In the genomic region with DNA sequence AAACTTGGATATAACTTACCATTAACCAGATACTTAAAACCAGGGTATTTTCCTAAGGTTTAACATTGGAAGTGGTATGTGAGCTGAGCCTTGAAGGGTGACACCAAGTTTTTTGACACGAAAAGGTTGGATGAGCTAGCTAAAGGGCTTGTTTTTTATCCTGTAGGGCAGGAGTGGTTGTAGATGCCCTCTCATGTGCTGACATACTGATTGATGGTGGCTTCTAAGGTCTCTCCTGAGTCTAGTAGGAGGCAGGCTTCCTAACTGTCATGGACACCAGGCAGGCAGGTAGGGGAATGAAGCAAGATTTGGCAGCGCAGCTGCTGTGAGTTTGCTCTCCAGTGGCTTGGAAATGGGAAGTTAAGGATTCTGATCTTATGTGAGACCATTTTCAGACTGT, we compare ENCODE assay signal across 19 cellular contexts.
DNase-seq lines count a peak whose midpoint lies in the region; ATAC-seq, FAIRE-seq and TF ChIP-seq lines count a peak whose summit lies in the region.
"Had no signal": no experiment of that assay in that cellular context is flagged by ENCODE, and none has a peak within 500 bp of the region (broad histone marks: within the 10 kb centered on the region; RNA-seq: fewer than 3 reads in every experiment).

No MANE protein-coding gene starts in this region.

- H3K36me3 ChIP-seq in HEK293 (ENCODE audit: control insufficient read depth in 2 of 2, insufficient read depth in 1 of 2, low read length in 2 of 2) = no peaks in the 10 kb centered on the region
- no peaks in the 10 kb centered on the region for H3K36me3 ChIP-seq in KMS-11 (ENCODE audit: insufficient read depth)
- no peaks in the 10 kb centered on the region for H3K36me3 ChIP-seq in K562 (ENCODE audit: control insufficient read depth, insufficient read depth, low read length)
- no peaks in the 10 kb centered on the region for H3K36me3 ChIP-seq in neutrophil
- H3K36me3 ChIP-seq in A673 (ENCODE audit: insufficient read depth, low read length, poor library complexity, severe bottlenecking) = no peaks in the 10 kb centered on the region
- H3K36me3 ChIP-seq: SJCRH30 had no signal

- H3K4me2 ChIP-seq in KMS-11 (peak overlapping the region; percentile 19; the same call in 1 of the 2 replicates), K562 (ENCODE audit: insufficient read depth, low read length) (no peak overlapping the region)
- H3K4me2 ChIP-seq: GM23338 had no signal

- no peak for FAIRE-seq in K562 (lab: Jason Lieb, UNC)
- FAIRE-seq: D721Med, GM12891, HTR-8/SVneo had no signal

- ATAC-seq in K562 (no peak), GM18520 (IDR thresholded peaks at IDR 0.05; ENCODE audit: unreplicated experiment) (no peak)

- H3K9me1 ChIP-seq in K562 (ENCODE audit: control insufficient read depth, insufficient read depth, low read length) = no peaks in the 10 kb centered on the region

- CTCF ChIA-PET in HEK293 (lab: Yijun Ruan, JAX) = no interaction called here
- CTCF ChIA-PET in K562 (lab: Yijun Ruan, JAX; ENCODE audit: low intra/inter-chr PET ratio) = no interaction called here
- CTCF ChIA-PET in A673 (lab: Charles Lee) = no interaction called here

- 57% methylated on average over 2 of the region's 2 CpGs for whole genome bisulfite sequencing in K562 (ENCODE audit: insufficient coverage, low coverage, missing lambda C conversion rate)

- H3K27ac ChIP-seq in HEK293 (ENCODE audit: extremely low read depth, low read depth, low read length) (no peak overlapping the region), KMS-11 (no peak overlapping the region; the same call in 1 of the 2 replicates), K562 (ENCODE audit: extremely low read depth, low read depth, low read length) (no peak overlapping the region), neutrophil (peak overlapping the region; percentile 63), A673 (ENCODE audit: low read depth, low read length, poor library complexity, severe bottlenecking) (no peak overlapping the region)
- H3K27ac ChIP-seq: SJCRH30 had no signal

- H2AFZ ChIP-seq in KMS-11 (ENCODE audit: low read depth) (no peak overlapping the region), K562 (ENCODE audit: low read depth, low read length) (no peak overlapping the region)
- H2AFZ ChIP-seq: GM23338 had no signal

- H4K20me1 ChIP-seq in KMS-11 (ENCODE audit: insufficient read depth) (peaks cover 69% of the 10 kb centered on the region), K562 (replicated peaks; ENCODE audit: control insufficient read depth, insufficient read depth, low read length) (no peaks in the 10 kb centered on the region; the same call in 1 of the 2 replicates)

- in situ Hi-C loops in K562 (cut with MboI) = no loop called here

- BruUV-seq in K562 (replicated peaks; lab: Mats Ljungman, UMichigan) = no TSS peak
- BruUV-seq in A673 (replicated peaks; lab: Mats Ljungman, UMichigan) = no TSS peak

- intact Hi-C loops in K562 (cut with micrococcal nuclease) (no loop called here), A673 (cut with micrococcal nuclease; ENCODE audit: unreplicated experiment) (no loop called here)

- H3K9me3 ChIP-seq in HEK293 (ENCODE audit: control insufficient read depth, insufficient read depth, low read depth, low read length) = no peaks in the 10 kb centered on the region
- H3K9me3 ChIP-seq in K562 (replicated peaks; ENCODE audit: control insufficient read depth, insufficient read depth, low read depth, low read length) = no peaks in the 10 kb centered on the region
- no peaks in the 10 kb centered on the region for H3K9me3 ChIP-seq in neutrophil
- no peaks in the 10 kb centered on the region for H3K9me3 ChIP-seq in A673 (ENCODE audit: low read depth, low read length, poor library complexity, severe bottlenecking)
- H3K9me3 ChIP-seq: SJCRH30 had no signal

- no peak for TF ChIP-seq RAD21 in K562 (CRISPR knock-in tag; conservative IDR thresholded peaks at IDR 0.05 in 1 of 2, IDR thresholded peaks at IDR 0.05 in 1 of 2)

- POLR2A ChIA-PET in HEK293 (lab: Yijun Ruan, JAX) (interaction anchor here (1.8 kb wide), 1 partner anchor 64 kb away, joined by 5 read pairs; no protein-coding TSS in a partner anchor), K562 (lab: Yijun Ruan, JAX) (no interaction called here), A673 (lab: Charles Lee; ENCODE audit: low non-redundant PET) (no interaction called here)

- no peak for TF ChIP-seq EP300 in K562 (IDR thresholded peaks at IDR 0.05; ENCODE audit: low read length)

- H3K4me3 ChIP-seq in HEK293 (ENCODE audit: low read depth, low read length) (no peak overlapping the region), KMS-11 (IDR thresholded peaks at IDR 0.05; ENCODE audit: insufficient read depth, low read depth, low read length) (no peak overlapping the region), K562 (no peak overlapping the region), neutrophil (ENCODE audit: low read depth in 1 of 2, low read length in 1 of 2) (no peak overlapping the region), A673 (ENCODE audit: low read depth, low read length, poor library complexity, severe bottlenecking) (no peak overlapping the region)
- H3K4me3 ChIP-seq: GM23338, SJCRH30 had no signal

- TF ChIP-seq CTCF in HEK293 (tag by site-specific recombination; IDR thresholded peaks at IDR 0.05) = no peak
- no peak for TF ChIP-seq CTCF in KMS-11 (conservative IDR thresholded peaks at IDR 0.05; ENCODE audit: low read depth, low read length)
- TF ChIP-seq CTCF in K562 (IDR thresholded peaks at IDR 0.05 in 2 of 3, conservative IDR thresholded peaks at IDR 0.05 in 1 of 3; ENCODE audit: insufficient read depth in 2 of 3, low read depth in 1 of 3, low read length in 3 of 3) = no peak
- no peak for TF ChIP-seq CTCF in neutrophil (IDR thresholded peaks at IDR 0.05)
- TF ChIP-seq CTCF in A673 (conservative IDR thresholded peaks at IDR 0.05; ENCODE audit: low read depth, low read length) = no peak

- H3K9ac ChIP-seq in KMS-11 = no peak overlapping the region
- H3K9ac ChIP-seq in K562 (ENCODE audit: insufficient read depth in 1 of 2, low read depth in 2 of 2, low read length in 2 of 2) = no peak overlapping the region

- peaks cover 100% of the 10 kb centered on the region for H3K79me2 ChIP-seq in KMS-11 (ENCODE audit: insufficient read depth, low read depth)
- H3K79me2 ChIP-seq in K562 (ENCODE audit: control insufficient read depth, insufficient read depth, low read length) = peaks cover 12% of the 10 kb centered on the region; the same call in 1 of the 3 replicates

- no peak for TF ChIP-seq POLR2A in K562 (conservative IDR thresholded peaks at IDR 0.05)

- H3K4me1 ChIP-seq in HEK293 (ENCODE audit: control insufficient read depth, insufficient read depth, low read length) (peaks cover 27% of the 10 kb centered on the region), KMS-11 (ENCODE audit: low read depth, poor library complexity, severe bottlenecking) (peaks cover 100% of the 10 kb centered on the region), K562 (replicated peaks in 1 of 2; ENCODE audit: control insufficient read depth in 2 of 2, insufficient read depth in 2 of 2, low read length in 2 of 2) (peaks cover 6 to 37% of the 10 kb centered on the region in 2 experiments; a peak in 4 of 5 replicates), neutrophil (ENCODE audit: control insufficient read depth in 1 of 2, insufficient read depth in 1 of 2, low read depth in 1 of 2, low read length in 1 of 2) (peaks cover 77 to 97% of the 10 kb centered on the region in 2 experiments), A673 (ENCODE audit: insufficient read depth, low read length, poor library complexity, severe bottlenecking) (peaks cover 17% of the 10 kb centered on the region)

- H3K27me3 ChIP-seq in KMS-11 (ENCODE audit: insufficient read depth, low read depth) (no peaks in the 10 kb centered on the region), K562 (ENCODE audit: control insufficient read depth in 2 of 2, insufficient read depth in 2 of 2, low read length in 2 of 2) (no peaks in the 10 kb centered on the region), neutrophil (no peaks in the 10 kb centered on the region), A673 (replicated peaks; ENCODE audit: insufficient read depth, low read depth, low read length, poor library complexity) (no peaks in the 10 kb centered on the region)
- H3K27me3 ChIP-seq: SJCRH30 had no signal

- no peak for DNase-seq in K562 (ENCODE audit: extremely low read depth in 1 of 4, low spot score in 3 of 4)
- no peak for DNase-seq in NCI-H1092 treated with DMSO at 0.1 percent for 48 hours (lab: John Stamatoyannopoulos, UW)
- DNase-seq in A673 (ENCODE audit: low spot score) = no peak
- DNase-seq: ACHN, C1 segment of cervical spinal cord, HCEC 1CT, NCI-H1417 treated with DMSO at 0.1 percent for 48 hours, NCI-H187 treated with DMSO at 0.1 percent for 48 hours, NCI-H345, NCI-H526, SJCRH30 had no signal

TF ChIP-seq in HEK293, 187 proteins besides CTCF, POLR2A, EP300 and RAD21:
- peak; percentile 24; the same call in 1 of the 2 replicates for TF ChIP-seq ZNF600 (tag by site-specific recombination; IDR thresholded peaks at IDR 0.05)
- no peak for TF ChIP-seq ZBTB8A (tag by site-specific recombination; IDR thresholded peaks at IDR 0.05)
- no peak for TF ChIP-seq BCL11B (tag by site-specific recombination; IDR thresholded peaks at IDR 0.05; ENCODE audit: low read depth)
- no peak for TF ChIP-seq ZNF37A (tag by site-specific recombination; IDR thresholded peaks at IDR 0.05)
- no peak for TF ChIP-seq ZNF214 (tag by site-specific recombination; IDR thresholded peaks at IDR 0.05; ENCODE audit: borderline replicate concordance)

TF ChIP-seq in K562, 482 proteins besides CTCF, POLR2A, EP300 and RAD21 (continues in another document):
- TF ChIP-seq, protein P1, sequence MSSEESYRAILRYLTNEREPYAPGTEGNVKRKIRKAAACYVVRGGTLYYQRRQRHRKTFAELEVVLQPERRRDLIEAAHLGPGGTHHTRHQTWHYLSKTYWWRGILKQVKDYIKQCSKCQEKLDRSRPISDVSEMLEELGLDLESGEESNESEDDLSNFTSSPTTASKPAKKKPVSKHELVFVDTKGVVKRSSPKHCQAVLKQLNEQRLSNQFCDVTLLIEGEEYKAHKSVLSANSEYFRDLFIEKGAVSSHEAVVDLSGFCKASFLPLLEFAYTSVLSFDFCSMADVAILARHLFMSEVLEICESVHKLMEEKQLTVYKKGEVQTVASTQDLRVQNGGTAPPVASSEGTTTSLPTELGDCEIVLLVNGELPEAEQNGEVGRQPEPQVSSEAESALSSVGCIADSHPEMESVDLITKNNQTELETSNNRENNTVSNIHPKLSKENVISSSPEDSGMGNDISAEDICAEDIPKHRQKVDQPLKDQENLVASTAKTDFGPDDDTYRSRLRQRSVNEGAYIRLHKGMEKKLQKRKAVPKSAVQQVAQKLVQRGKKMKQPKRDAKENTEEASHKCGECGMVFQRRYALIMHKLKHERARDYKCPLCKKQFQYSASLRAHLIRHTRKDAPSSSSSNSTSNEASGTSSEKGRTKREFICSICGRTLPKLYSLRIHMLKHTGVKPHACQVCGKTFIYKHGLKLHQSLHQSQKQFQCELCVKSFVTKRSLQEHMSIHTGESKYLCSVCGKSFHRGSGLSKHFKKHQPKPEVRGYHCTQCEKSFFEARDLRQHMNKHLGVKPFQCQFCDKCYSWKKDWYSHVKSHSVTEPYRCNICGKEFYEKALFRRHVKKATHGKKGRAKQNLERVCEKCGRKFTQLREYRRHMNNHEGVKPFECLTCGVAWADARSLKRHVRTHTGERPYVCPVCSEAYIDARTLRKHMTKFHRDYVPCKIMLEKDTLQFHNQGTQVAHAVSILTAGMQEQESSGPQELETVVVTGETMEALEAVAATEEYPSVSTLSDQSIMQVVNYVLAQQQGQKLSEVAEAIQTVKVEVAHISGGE (CRISPR knock-in tag; IDR thresholded peaks at IDR 0.05) = no peak
- no peak for TF ChIP-seq MCM5 (IDR thresholded peaks at IDR 0.05; ENCODE audit: low read depth)
